ENCODE assay signal across 4 cellular contexts in genomic region chr17:58794508-58794907, GRCh38. TPM values are rescaled to one million over a fixed set of nuclear protein-coding genes. Genes with fewer than 3 reads are reported as not detected.
"Had no signal": no experiment of that assay in that cellular context is flagged by ENCODE, and none has a peak within 500 bp of the region (broad histone marks: within the 10 kb centered on the region; RNA-seq: fewer than 3 reads in every experiment).

No MANE protein-coding gene starts in this region.

RNA-seq across cellular contexts. Expression of gene PPM1E, which starts 38.9 kb away (rescaled TPM):
- total RNA-seq: activated naive CD8-positive, alpha-beta T cell treated with anti-CD3 and anti-CD28 coated beads, Interleukin-2, amount 10 ng/mL, durations not matched to agents 7 days and 5 days; activated T-helper 2 cell treated with anti-CD3 and anti-CD28 coated beads, Interferon-gamma antibody, Interleukin-2, Interleukin-4, amounts not matched to agents 10 μg/mL and 5 μg/mL and 100 μg/mL, durations not matched to agents 14 hours and 24 hours and 36 hours had no signal
- polyA plus RNA-seq: aorta, cardiac muscle cell had no signal
